In the genomic region with DNA sequence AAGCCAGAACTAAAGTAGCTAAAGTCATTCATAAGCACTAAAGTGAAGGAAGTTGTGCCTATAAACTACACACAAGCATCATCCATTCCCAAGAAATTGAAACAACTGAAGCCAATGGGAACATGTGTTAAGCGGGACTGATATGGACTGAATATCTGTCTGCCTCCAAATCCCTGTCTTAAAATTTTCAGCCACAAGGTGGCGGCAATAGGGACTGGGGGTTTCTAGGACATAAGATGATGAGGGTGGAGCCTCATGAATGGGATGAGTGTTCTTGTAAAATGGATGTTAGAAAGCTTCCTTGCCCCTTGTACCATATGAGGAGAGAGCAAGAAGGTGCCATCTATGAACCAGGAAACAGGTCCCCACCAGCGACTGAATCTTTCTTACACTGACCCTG, we compare ENCODE assay signal across 1 cellular context.
TF ChIP-seq lines count a peak whose summit lies in the region.

No MANE protein-coding gene starts in this region.

TF ChIP-seq in H1, 55 proteins besides CTCF, POLR2A, EP300 and RAD21:
- no peak for TF ChIP-seq KDM5A (IDR thresholded peaks at IDR 0.05; ENCODE audit: low read length)
